In genomic region chr12:24966951-24967564, GRCh38 we compare ENCODE assay signal across 23 cellular contexts. TPM values are rescaled to one million over a fixed set of nuclear protein-coding genes. Genes with fewer than 3 reads are reported as not detected.
"Had no signal": no experiment of that assay in that cellular context is flagged by ENCODE, and none has a peak within 500 bp of the region (broad histone marks: within the 10 kb centered on the region; RNA-seq: fewer than 3 reads in every experiment).

No MANE protein-coding gene starts in this region.

- H3K9me3 ChIP-seq: SJSA1 had no signal

- DNase-seq: IMR-90, Karpas-422, KG1, MM.1S, NCI-H1092 treated with DMSO at 0.1 percent for 48 hours, NCI-H1436, NCI-H187, NCI-H2029, NCI-H2081 treated with DMSO at 0.1 percent for 48 hours, NCI-H2171, NCI-H226, NCI-H446, NCI-H510A, NCI-H524 treated with DMSO at 0.1 percent for 48 hours, NCI-H69, NCI-H774, PC-3, SIG-M5 had no signal

- H3K27ac ChIP-seq: RWPE1, SJSA1, SK-N-MC had no signal

- H3K4me1 ChIP-seq: SJSA1 had no signal

- ATAC-seq: HepG2, Panc1, PC-3 had no signal

- H3K4me3 ChIP-seq: SJSA1, SK-N-MC had no signal

- H3K27me3 ChIP-seq: SJSA1 had no signal

- H3K36me3 ChIP-seq: SJSA1 had no signal

RNA-seq across cellular contexts. Expression of gene BCAT1, which starts 18.2 kb away (rescaled TPM):
- total RNA-seq: PC-3 had no signal
